Comparison of ENCODE assay signal across 22 cellular contexts in the genomic region with DNA sequence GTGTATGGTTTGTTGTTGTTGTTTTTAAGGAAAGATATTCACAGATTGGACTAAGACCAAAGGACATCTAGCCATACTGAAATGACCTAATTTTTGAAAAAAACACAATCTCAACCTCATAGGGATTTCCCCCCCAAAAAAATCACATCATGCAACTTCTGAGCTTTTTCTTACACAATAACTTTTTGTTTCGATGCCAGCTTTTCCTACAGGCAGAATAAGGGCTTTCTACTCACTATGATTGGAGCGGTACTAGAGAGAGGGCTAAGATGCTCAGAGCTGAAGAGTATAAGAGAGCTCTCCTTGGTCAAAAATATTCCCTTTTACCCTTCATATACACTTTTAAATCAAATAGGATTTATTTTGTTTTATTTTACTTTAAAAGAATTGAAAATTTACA.
DNase-seq lines count a peak whose midpoint lies in the region.
"Had no signal": no experiment of that assay in that cellular context is flagged by ENCODE, and none has a peak within 500 bp of the region (broad histone marks: within the 10 kb centered on the region; RNA-seq: fewer than 3 reads in every experiment).

No MANE protein-coding gene starts in this region.

- peaks cover 26% of the 10 kb centered on the region for H3K4me1 ChIP-seq in HUES48 (ENCODE audit: control insufficient read depth, insufficient read depth, low read length)

- no peak overlapping the region for H3K9ac ChIP-seq in HUES48 (ENCODE audit: low read depth, low read length)

- no peaks in the 10 kb centered on the region for H3K27me3 ChIP-seq in HUES48 (ENCODE audit: control insufficient read depth, insufficient read depth, low read length)
- H3K27me3 ChIP-seq: Peyer's patch, SJSA1, thyroid gland had no signal

- H3K36me3 ChIP-seq in HUES48 (ENCODE audit: control insufficient read depth, insufficient read depth, low read length): no peaks in the 10 kb centered on the region
- H3K36me3 ChIP-seq: lower lobe of right lung, Peyer's patch, SJSA1, thyroid gland had no signal

- no peak overlapping the region for H3K4me3 ChIP-seq in HUES48 (ENCODE audit: low read depth, low read length)
- H3K4me3 ChIP-seq: coronary artery, lower lobe of right lung, Peyer's patch, SJSA1, thyroid gland had no signal

- H3K27ac ChIP-seq in HUES48 (ENCODE audit: low read depth, low read length): peak overlapping the region; percentile 0
- H3K27ac ChIP-seq in angular gyrus (ENCODE audit: low read depth, low read length): peak overlapping the region; percentile 8
- H3K27ac ChIP-seq: coronary artery, lower lobe of right lung, Peyer's patch, SJSA1, thyroid gland had no signal

- H3K9me3 ChIP-seq in HUES48 (ENCODE audit: control insufficient read depth, insufficient read depth, low read length): no peaks in the 10 kb centered on the region
- H3K9me3 ChIP-seq: lower lobe of right lung, Peyer's patch, SJSA1, thyroid gland had no signal

- DNase-seq in globus pallidus (ENCODE audit: low spot score) (peak; percentile 87), superior temporal gyrus (ENCODE audit: extremely low spot score) (peak; percentile 90), OCI-M2 (lab: John Stamatoyannopoulos, UW; ENCODE audit: unreplicated experiment) (no peak), NCI-H1694 treated with DMSO at 0.1 percent for 48 hours (lab: John Stamatoyannopoulos, UW) (no peak), HCEC 1CT (no peak)
- DNase-seq: activated CD4-positive, alpha-beta T cell treated with anti-CD3 and anti-CD28 coated beads, Interleukin-2, amount 50 U/mL, for 1 hour; activated naive CD8-positive, alpha-beta T cell treated with anti-CD3 and anti-CD28 coated beads for 36 hours; DMS53; GF-D8; lower lobe of right lung; NCI-H1105; NCI-H2081 treated with DMSO at 0.1 percent for 48 hours; NCI-H446 treated with DMSO at 0.1 percent for 48 hours; NK-92 treated with Interleukin-12 subunit alpha and Interleukin-12 subunit beta, amount 100 ng/mL, for 24 hours; Peyer's patch; stimulated activated CD4-positive, alpha-beta T cell treated with anti-CD3 and anti-CD28 coated beads, Interleukin-4, amount 100 ng/mL, for 1 hour; stimulated activated naive CD4-positive, alpha-beta T cell; thyroid gland had no signal

Comparison
In these comparisons a context has a peak if more than half of its experiments do, and no peak if none do; other contexts are left out.
1. DNase-seq: peak in globus pallidus (single experiment) and superior temporal gyrus (single experiment); none in OCI-M2 (single experiment), NCI-H1694 treated with DMSO at 0.1 percent for 48 hours (single experiment) and HCEC 1CT (single experiment).